Comparison of ENCODE assay signal across 8 cellular contexts in the genomic region with DNA sequence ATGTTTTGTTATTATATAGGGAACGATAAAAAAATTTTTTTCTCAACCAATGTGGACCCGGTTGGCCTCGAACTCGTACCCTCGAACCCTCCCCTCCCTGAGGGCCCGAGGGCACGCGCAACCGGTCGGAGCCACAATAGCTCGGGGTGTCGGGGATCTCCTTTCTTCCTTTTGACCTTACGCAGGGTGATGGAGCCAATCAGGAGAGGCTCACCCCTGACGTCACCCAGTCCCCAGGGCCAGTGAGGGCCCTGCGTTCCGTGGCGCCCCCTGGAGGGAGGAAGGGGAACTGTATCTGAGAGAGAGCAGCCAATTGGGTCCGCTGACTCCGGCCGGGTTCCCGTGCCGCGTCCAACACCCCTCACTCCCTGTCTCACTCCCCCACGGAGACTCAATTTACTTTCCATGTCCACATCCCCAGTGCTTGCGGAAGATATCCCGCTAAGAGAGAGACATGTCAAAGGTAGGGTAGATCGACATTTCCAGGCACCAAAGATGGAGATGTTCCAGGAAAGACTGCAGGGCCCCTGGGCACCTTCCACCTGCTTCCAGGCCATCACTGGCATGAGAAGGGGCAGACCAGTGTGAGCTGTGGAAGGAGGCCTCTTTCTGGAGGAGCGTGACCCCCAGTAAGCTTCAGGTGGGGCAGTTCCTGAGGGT. TPM values are rescaled to one million over a fixed set of nuclear protein-coding genes. Genes with fewer than 3 reads are reported as not detected.
DNase-seq lines count a peak whose midpoint lies in the region; ATAC-seq and TF ChIP-seq lines count a peak whose summit lies in the region.
"Not testable (repeated sequence)": the region's sequence is repeated elsewhere in the genome, so short reads cannot be mapped to it uniquely, and the experiment has no call there.

Gene CGB2, plus strand, starts transcription at position 249 of the 660 bp plus-strand sequence. Its CDS starts 206 bp downstream, at position 455.

- H3K4me3 ChIP-seq in DND-41 (ENCODE audit: low read depth in 1 of 2, low read length in 2 of 2); MG63; PC-3 (ENCODE audit: low read length); foreskin fibroblast (ENCODE audit: low read depth in 1 of 2, low read length in 2 of 2); testis: not testable (repeated sequence)

- not testable (repeated sequence) for H3K9me3 Mint-ChIP-seq in activated naive CD8-positive, alpha-beta T cell treated with anti-CD3 and anti-CD28 coated beads, Interleukin-2, amount 10 ng/mL, durations not matched to agents 7 days and 5 days; progenitor cell of endocrine pancreas (ENCODE audit: low read depth)

- CTCF ChIA-PET in PC-3 (lab: Charles Lee) = not testable (repeated sequence)

- not testable (repeated sequence) for H4K20me1 ChIP-seq in DND-41 (ENCODE audit: insufficient read depth, low read length); PC-3 (ENCODE audit: low read length)

- H3K4me1 ChIP-seq in DND-41 (ENCODE audit: insufficient read depth, low read length); PC-3 (ENCODE audit: insufficient read depth, low read length); testis: not testable (repeated sequence)

- not testable (repeated sequence) for H3K9ac ChIP-seq in DND-41 (ENCODE audit: low read depth, low read length); PC-3 (ENCODE audit: low read length)

- not testable (repeated sequence) for TF ChIP-seq POLR2A in testis (IDR thresholded peaks at IDR 0.05)

- H3K27me3 ChIP-seq in DND-41 (ENCODE audit: insufficient read depth, low read length, poor library complexity); MG63; PC-3 (ENCODE audit: low read length); testis: not testable (repeated sequence)

- H3K36me3 Mint-ChIP-seq in activated naive CD8-positive, alpha-beta T cell treated with anti-CD3 and anti-CD28 coated beads, Interleukin-2, amount 10 ng/mL, durations not matched to agents 7 days and 5 days; progenitor cell of endocrine pancreas (ENCODE audit: insufficient read depth): not testable (repeated sequence)

- ATAC-seq in DND-41 (ENCODE audit: insufficient read depth, low read depth); PC-3: not testable (repeated sequence)
- peak; percentile 75 for ATAC-seq in activated naive CD8-positive, alpha-beta T cell treated with anti-CD3 and anti-CD28 coated beads, Interleukin-2, amount 10 ng/mL, durations not matched to agents 7 days and 5 days (ENCODE audit: low read depth)

- H3K27ac ChIP-seq in DND-41 (ENCODE audit: low read length); PC-3 (ENCODE audit: low read length); testis: not testable (repeated sequence)

- H3K4me2 ChIP-seq in DND-41 (ENCODE audit: insufficient read depth, low read length); PC-3 (ENCODE audit: low read length): not testable (repeated sequence)

- H3K9me2 ChIP-seq in PC-3 (replicated peaks; ENCODE audit: low read length) = not testable (repeated sequence)

- not testable (repeated sequence) for H3K79me2 ChIP-seq in DND-41 (ENCODE audit: insufficient read depth, low read length); PC-3 (ENCODE audit: low read length)

- H3K4me1 Mint-ChIP-seq in activated naive CD8-positive, alpha-beta T cell treated with anti-CD3 and anti-CD28 coated beads, Interleukin-2, amount 10 ng/mL, durations not matched to agents 7 days and 5 days; progenitor cell of endocrine pancreas (ENCODE audit: low read depth): not testable (repeated sequence)

- peak; percentile 38 for DNase-seq in DND-41
- peak; percentile 59 for DNase-seq in MG63
- DNase-seq in PC-3; progenitor cell of endocrine pancreas (ENCODE audit: low spot score, unreplicated experiment): not testable (repeated sequence)
- DNase-seq in activated CD4-positive, alpha-beta T cell treated with anti-CD3 and anti-CD28 coated beads, Interleukin-2, amount 50 U/mL, for 4 hours = peak; percentile 25 to 26
- peak; percentile 64 for DNase-seq in activated naive CD8-positive, alpha-beta T cell treated with anti-CD3 and anti-CD28 coated beads, Interleukin-2, amount 10 ng/mL, durations not matched to agents 7 days and 5 days
- DNase-seq in foreskin fibroblast = peak in 1 of 2 donors; percentile 17
- DNase-seq in testis = peak; percentile 81

- not testable (repeated sequence) for H3F3A ChIP-seq in PC-3 (ENCODE audit: low read length, unreplicated experiment)

- H3K4me3 Mint-ChIP-seq in activated naive CD8-positive, alpha-beta T cell treated with anti-CD3 and anti-CD28 coated beads, Interleukin-2, amount 10 ng/mL, durations not matched to agents 7 days and 5 days = peak within 1 kb of the TSS; percentile 53
- not testable (repeated sequence) for H3K4me3 Mint-ChIP-seq in progenitor cell of endocrine pancreas (ENCODE audit: low read depth)

- H3K9me3 ChIP-seq in DND-41 (ENCODE audit: insufficient read depth, low read length, severe bottlenecking); MG63; PC-3 (ENCODE audit: low read length); testis: not testable (repeated sequence)

- POLR2A ChIA-PET in PC-3 (lab: Charles Lee; ENCODE audit: unreplicated experiment); activated naive CD8-positive, alpha-beta T cell treated with anti-CD3 and anti-CD28 coated beads, Interleukin-2, amount 10 ng/mL, durations not matched to agents 7 days and 5 days (lab: Charles Lee): not testable (repeated sequence)

- TF ChIP-seq CTCF in DND-41 (IDR thresholded peaks at IDR 0.05; ENCODE audit: borderline replicate concordance, extremely low read depth, low read length, poor library complexity, severe bottlenecking) = peak; percentile 49
- TF ChIP-seq CTCF in PC-3 (conservative IDR thresholded peaks at IDR 0.05; ENCODE audit: low read depth, low read length) = peak; percentile 39; the same call in 1 of the 2 replicates
- peak; percentile 16 for TF ChIP-seq CTCF in foreskin fibroblast (IDR thresholded peaks at IDR 0.05; ENCODE audit: low read depth, low read length)
- TF ChIP-seq CTCF in progenitor cell of endocrine pancreas (IDR thresholded peaks at IDR 0.05; ENCODE audit: unreplicated experiment) = peak; percentile 40
- peak in 2 of 3 experiments; percentile 48 to 74 for TF ChIP-seq CTCF in testis (IDR thresholded peaks at IDR 0.05)

- not testable (repeated sequence) for H3K27me3 Mint-ChIP-seq in activated naive CD8-positive, alpha-beta T cell treated with anti-CD3 and anti-CD28 coated beads, Interleukin-2, amount 10 ng/mL, durations not matched to agents 7 days and 5 days
- peaks cover 23% of the 10 kb centered on the region for H3K27me3 Mint-ChIP-seq in progenitor cell of endocrine pancreas

- 10 to 25% methylated on average over 20 to 28 of the region's 28 CpGs for WGBS in testis, 2 donors

- H2AFZ ChIP-seq in DND-41 (ENCODE audit: low read depth, low read length); PC-3 (ENCODE audit: low read length): not testable (repeated sequence)

- H3K36me3 ChIP-seq in DND-41 (ENCODE audit: insufficient read depth, low read length); MG63; PC-3 (ENCODE audit: low read depth, low read length); testis (ENCODE audit: low read depth, missing control alignments): not testable (repeated sequence)

- intact Hi-C loops in PC-3 (cut with micrococcal nuclease); testis (cut with DNase I; ENCODE audit: low total_unique reads): not testable (repeated sequence)

- BruUV-seq in PC-3 (replicated peaks; lab: Mats Ljungman, UMichigan) = not testable (repeated sequence)

- not testable (repeated sequence) for H3K27ac Mint-ChIP-seq in activated naive CD8-positive, alpha-beta T cell treated with anti-CD3 and anti-CD28 coated beads, Interleukin-2, amount 10 ng/mL, durations not matched to agents 7 days and 5 days; progenitor cell of endocrine pancreas

RNA-seq across cellular contexts. Expression of gene CGB2, which starts in this region (rescaled TPM):
- total RNA-seq in MG63 (2014; rRNA removed; shearing (Covaris generic); ENCODE audit: low replicate concordance) = not detected in 2 replicates
- total RNA-seq in PC-3 (2014; rRNA removed) (not detected in 2 replicates), progenitor cell of endocrine pancreas (not detected in 2 replicates), testis (1 to 10 TPM in 1 of 2 donors, under 1 TPM in 1; 0.99 to 3.6 TPM)
- total RNA-seq in activated naive CD8-positive, alpha-beta T cell treated with anti-CD3 and anti-CD28 coated beads, Interleukin-2, amount 10 ng/mL, durations not matched to agents 7 days and 5 days = not detected
- polyA plus RNA-seq in testis (ENCODE audit: insufficient read depth, low read depth, low replicate concordance) = 2.5 TPM

Comparison
In these comparisons a context has a peak if more than half of its experiments do, and no peak if none do; other contexts are left out.
1. Peak in DNase-seq in MG63; RNA of the gene not detected or under 1 TPM.
2. Peak in DNase-seq and ATAC-seq in activated naive CD8-positive, alpha-beta T cell treated with anti-CD3 and anti-CD28 coated beads, Interleukin-2, amount 10 ng/mL, durations not matched to agents 7 days and 5 days; RNA of the gene not detected or under 1 TPM.